Comparison of ENCODE assay signal across 27 cellular contexts in genomic region chr19:30795727-30796126, GRCh38.
"Had no signal": no experiment of that assay in that cellular context is flagged by ENCODE, and none has a peak within 500 bp of the region (broad histone marks: within the 10 kb centered on the region; RNA-seq: fewer than 3 reads in every experiment).

No MANE protein-coding gene starts in this region.

- H3K27me3 ChIP-seq: ovary, right atrium auricular region, right lobe of liver, uterus had no signal

- H3K27ac Mint-ChIP-seq: immature natural killer cell; mesothelial cell of epicardium; natural killer cell; nephron progenitor cell; neural progenitor cell; progenitor cell of endocrine pancreas; stimulated activated effector memory CD8-positive, alpha-beta T cell treated with anti-CD3 and anti-CD28 coated beads, Interleukin-12 subunit alpha, Interleukin-12 subunit beta, amount 100 ng/mL, for 72 hours; stimulated activated naive CD8-positive, alpha-beta T cell treated with anti-CD3 and anti-CD28 coated beads, Interleukin-15, Interleukin-2, amounts not matched to agents 100 ng/mL and 50 ng/mL, for 24 hours had no signal

- ATAC-seq: natural killer cell; right lobe of liver; stimulated activated effector memory CD8-positive, alpha-beta T cell treated with anti-CD3 and anti-CD28 coated beads, Interleukin-12 subunit alpha, Interleukin-12 subunit beta, amount 100 ng/mL, for 72 hours had no signal

- H3K4me1 Mint-ChIP-seq: immature natural killer cell; naive B cell; stimulated activated effector memory CD8-positive, alpha-beta T cell treated with anti-CD3 and anti-CD28 coated beads, Interleukin-12 subunit alpha, Interleukin-12 subunit beta, amount 100 ng/mL, for 72 hours had no signal

- H3K27ac ChIP-seq: left ventricle myocardium inferior, neural progenitor cell, neutrophil, ovary, right atrium auricular region, right lobe of liver, spleen, suprapubic skin, thoracic aorta, tibial artery, uterus had no signal

- H3K36me3 Mint-ChIP-seq: immature natural killer cell; mesothelial cell of epicardium; naive B cell; natural killer cell; neural progenitor cell; stimulated activated effector memory CD8-positive, alpha-beta T cell treated with anti-CD3 and anti-CD28 coated beads, Interleukin-12 subunit alpha, Interleukin-12 subunit beta, amount 100 ng/mL, for 72 hours had no signal

- H3K9me3 ChIP-seq: left ventricle myocardium inferior, neutrophil, ovary, right atrium auricular region, right lobe of liver, spleen, suprapubic skin, thoracic aorta, tibial artery, uterus had no signal

- DNase-seq: hippocampal formation; immature natural killer cell; left ventricle myocardium inferior; mesendoderm; naive B cell; natural killer cell; nephron progenitor cell; occipital lobe; ovary; right lobe of liver; small intestine; spleen; stimulated activated CD4-positive, alpha-beta T cell treated with anti-CD3 and anti-CD28 coated beads, Interleukin-4, amount 100 ng/mL, for 24 hours; stimulated activated naive CD4-positive, alpha-beta T cell; tibial artery; trophoblast cell; uterus had no signal

- H3K4me3 ChIP-seq: left ventricle myocardium inferior, lung, neural progenitor cell, ovary, right atrium auricular region, right lobe of liver, spleen, suprapubic skin, thoracic aorta, tibial artery, uterus had no signal

- H3K9me3 Mint-ChIP-seq: immature natural killer cell; mesothelial cell of epicardium; naive B cell; natural killer cell; nephron progenitor cell; stimulated activated effector memory CD8-positive, alpha-beta T cell treated with anti-CD3 and anti-CD28 coated beads, Interleukin-12 subunit alpha, Interleukin-12 subunit beta, amount 100 ng/mL, for 72 hours; stimulated activated naive CD8-positive, alpha-beta T cell treated with anti-CD3 and anti-CD28 coated beads, Interleukin-15, Interleukin-2, amounts not matched to agents 100 ng/mL and 50 ng/mL, for 24 hours had no signal

- H3K27me3 Mint-ChIP-seq: stimulated activated naive CD8-positive, alpha-beta T cell treated with anti-CD3 and anti-CD28 coated beads, Interleukin-15, Interleukin-2, amounts not matched to agents 100 ng/mL and 50 ng/mL, for 24 hours had no signal

- H3K36me3 ChIP-seq: left ventricle myocardium inferior, neural progenitor cell, neutrophil, ovary, right atrium auricular region, right lobe of liver, spleen, suprapubic skin, thoracic aorta, tibial artery, uterus had no signal

- H3K4me3 Mint-ChIP-seq: immature natural killer cell; mesothelial cell of epicardium; naive B cell; natural killer cell; nephron progenitor cell; neural progenitor cell; stimulated activated effector memory CD8-positive, alpha-beta T cell treated with anti-CD3 and anti-CD28 coated beads, Interleukin-12 subunit alpha, Interleukin-12 subunit beta, amount 100 ng/mL, for 72 hours; stimulated activated naive CD8-positive, alpha-beta T cell treated with anti-CD3 and anti-CD28 coated beads, Interleukin-15, Interleukin-2, amounts not matched to agents 100 ng/mL and 50 ng/mL, for 24 hours had no signal
